20 cellular contexts compared by ENCODE assay signal in genomic region chr22:37567991-37568390, GRCh38. TPM values are rescaled to one million over a fixed set of nuclear protein-coding genes. Genes with fewer than 3 reads are reported as not detected.
DNase-seq lines count a peak whose midpoint lies in the region; ATAC-seq, FAIRE-seq and TF ChIP-seq lines count a peak whose summit lies in the region.
"Had no signal": no experiment of that assay in that cellular context is flagged by ENCODE, and none has a peak within 500 bp of the region (broad histone marks: within the 10 kb centered on the region; RNA-seq: fewer than 3 reads in every experiment).

No MANE protein-coding gene starts in this region.

- in situ Hi-C loops in KBM-7 (cut with MboI; ENCODE audit: low pct_unique_long_range_greater_than_20kb, low sequenced_read_pairs): no loop called here
- in situ Hi-C loops in GM13977 (cut with MboI; ENCODE audit: low pct_unique_long_range_greater_than_20kb, low sequenced_read_pairs, unreplicated experiment): no loop called here

- WGBS in mesendoderm (ENCODE audit: extremely low coverage, insufficient coverage, low lambda C conversion rate): no CpG with 5 or more reads among the region's 14 CpGs
- WGBS in tibial nerve, 2 donors: 72 to 80% methylated on average over 14 of the region's 14 CpGs

- no peak overlapping the region for H3K18ac ChIP-seq in mesendoderm (ENCODE audit: low read length)

- H4K8ac ChIP-seq in mesendoderm (ENCODE audit: low read depth, low read length): no peak overlapping the region

- no peak for TF ChIP-seq POLR2A in tibial nerve (IDR thresholded peaks at IDR 0.05)
- no peak for TF ChIP-seq POLR2A in GM12892 (IDR thresholded peaks at IDR 0.05; ENCODE audit: low read depth, low read length)

- no peak for ATAC-seq in RWPE2 (ENCODE audit: low read depth)
- ATAC-seq in HG03432 (IDR thresholded peaks at IDR 0.05; ENCODE audit: unreplicated experiment): no peak

- no peak overlapping the region for H3K4ac ChIP-seq in mesendoderm (ENCODE audit: low read depth, low read length)

- peaks cover 33% of the 10 kb centered on the region for H3K36me3 ChIP-seq in RWPE2 (ENCODE audit: low read depth)
- peaks cover 13% of the 10 kb centered on the region for H3K36me3 ChIP-seq in mesendoderm (ENCODE audit: control insufficient read depth, insufficient read depth, low read length)
- peaks cover 0 to 31% (median 0%) of the 10 kb centered on the region in 3 donors for H3K36me3 ChIP-seq in tibial nerve
- H3K36me3 ChIP-seq: breast epithelium, uterus had no signal

- DNase-seq in RWPE2 (ENCODE audit: low spot score) (no peak), dorsolateral prefrontal cortex (no peak), mesendoderm (no peak), tibial nerve (ENCODE audit: low spot score in 2 of 2) (no peak), GM12892 (ENCODE audit: insufficient read length) (no peak), KBM-7 (no peak), GM13977 (ENCODE audit: low spot score) (no peak)
- DNase-seq: HFFc6, NCI-H1048 had no signal

- H2BK120ac ChIP-seq in mesendoderm (ENCODE audit: low read depth, low read length): no peak overlapping the region

- H2AK5ac ChIP-seq in mesendoderm (ENCODE audit: low read length): no peak overlapping the region

- no peak for TF ChIP-seq EP300 in tibial nerve (IDR thresholded peaks at IDR 0.05)

- peaks cover 33% of the 10 kb centered on the region for H3K4me1 ChIP-seq in RWPE2 (ENCODE audit: insufficient read depth, poor library complexity, severe bottlenecking)
- H3K4me1 ChIP-seq in mesendoderm (ENCODE audit: control insufficient read depth, low read depth, low read length): peaks cover 32% of the 10 kb centered on the region
- H3K4me1 ChIP-seq in tibial nerve: peaks cover 6 to 87% (median 66%) of the 10 kb centered on the region in 4 donors

- H3K9me3 ChIP-seq in RWPE2 (ENCODE audit: severe bottlenecking) (no peaks in the 10 kb centered on the region), tibial nerve (no peaks in the 10 kb centered on the region)
- H3K9me3 ChIP-seq: breast epithelium, heart right ventricle, uterus had no signal

- H2BK5ac ChIP-seq in mesendoderm (ENCODE audit: low read length): peak overlapping the region; percentile 65

- H3K4me3 ChIP-seq in RWPE2 (ENCODE audit: severe bottlenecking) (no peak overlapping the region), dorsolateral prefrontal cortex (peak overlapping the region in 1 of 59 donors; percentile 2), mesendoderm (ENCODE audit: low read length) (no peak overlapping the region), tibial nerve (no peak overlapping the region)
- H3K4me3 ChIP-seq: breast epithelium, heart right ventricle, skin epidermis, uterus had no signal

- intact Hi-C loops in dorsolateral prefrontal cortex (cut with DNase I): loop anchor here in 1 of 2 donors (1.0 to 2.0 kb wide), 2 partner anchors 25 to 30 kb away; no protein-coding TSS in a partner anchor

- H3K79me1 ChIP-seq in mesendoderm (ENCODE audit: low read length): peaks cover 16% of the 10 kb centered on the region

- peak overlapping the region; percentile 40 for H3K9ac ChIP-seq in mesendoderm (ENCODE audit: low read length)

- no peak overlapping the region for H4K5ac ChIP-seq in mesendoderm (ENCODE audit: low read length)

- H3K79me2 ChIP-seq in mesendoderm (ENCODE audit: control insufficient read depth, insufficient read depth, low read length): peaks cover 21% of the 10 kb centered on the region

- H2BK15ac ChIP-seq in mesendoderm (replicated peaks; ENCODE audit: low read depth): no peak overlapping the region

- peak overlapping the region; percentile 82 for H3K56ac ChIP-seq in mesendoderm (ENCODE audit: low read length)

- TF ChIP-seq CTCF in RWPE2 (IDR thresholded peaks at IDR 0.05; ENCODE audit: poor library complexity, severe bottlenecking): no peak
- TF ChIP-seq CTCF in dorsolateral prefrontal cortex (IDR thresholded peaks at IDR 0.05 in 54 of 56, conservative IDR thresholded peaks at IDR 0.05 in 2 of 56; ENCODE audit: low read depth in 1 of 56, partially characterized antibody in 56 of 56): no peak
- no peak for TF ChIP-seq CTCF in tibial nerve (IDR thresholded peaks at IDR 0.05)
- TF ChIP-seq CTCF in GM13977 (IDR thresholded peaks at IDR 0.05; ENCODE audit: extremely low read depth, insufficient read depth, missing control alignments): no peak

- no peak overlapping the region for H3K4me2 ChIP-seq in mesendoderm (ENCODE audit: low read length)

- H3K23ac ChIP-seq in mesendoderm (ENCODE audit: low read length): peak overlapping the region; percentile 74

- no peak for FAIRE-seq in GM12892 (lab: Jason Lieb, UNC)
- FAIRE-seq: colon had no signal

- H3K27me3 ChIP-seq in RWPE2 (ENCODE audit: insufficient read depth, poor library complexity, severe bottlenecking) (no peaks in the 10 kb centered on the region), dorsolateral prefrontal cortex (no peaks in the 10 kb centered on the region), mesendoderm (ENCODE audit: insufficient read depth, low read length, poor library complexity) (no peaks in the 10 kb centered on the region), tibial nerve (no peaks in the 10 kb centered on the region)
- H3K27me3 ChIP-seq: breast epithelium, uterus had no signal

- H3K27ac ChIP-seq in RWPE2 (ENCODE audit: poor library complexity, severe bottlenecking) (peak overlapping the region; percentile 42), dorsolateral prefrontal cortex (peak overlapping the region in 58 of 59 donors; percentile 69 to 100 (median 98)), mesendoderm (ENCODE audit: low read depth, low read length) (peak overlapping the region; percentile 92), tibial nerve (peak overlapping the region in 3 of 4 donors; percentile 100)

RNA-seq across cellular contexts. Expression of gene CDC42EP1, which starts 7.7 kb away (rescaled TPM):
- total RNA-seq in dorsolateral prefrontal cortex: 100 to 1,000 TPM in 9 of 120 experiments, 10 to 100 TPM in 111; 12.4 to 203 (median 48.3) TPM
- polyA plus RNA-seq in mesendoderm (2013, experiment 1 of 2): 70.7 TPM
- polyA plus RNA-seq in mesendoderm (2013, experiment 2 of 2): 66.2 TPM
- 10 to 100 TPM; 28.4 to 53.4 (median 33.4) TPM for total RNA-seq in tibial nerve
- not detected for polyA plus RNA-seq in GM12892 (2012; ENCODE audit: missing spikeins)

RNA-seq across cellular contexts. Expression of gene LGALS2, which starts 11.9 kb away (rescaled TPM):
- total RNA-seq in dorsolateral prefrontal cortex: 1 to 10 TPM in 3 of 120 experiments, not detected in 117; 1.4 to 2.5 (median 1.5) TPM
- not detected for polyA plus RNA-seq in mesendoderm (2013, experiment 1 of 2)
- not detected for polyA plus RNA-seq in mesendoderm (2013, experiment 2 of 2)
- total RNA-seq in tibial nerve: not detected
- not detected for polyA plus RNA-seq in GM12892 (2012; ENCODE audit: missing spikeins)
- total RNA-seq: activated CD4-positive, alpha-beta T cell treated with anti-CD3 and anti-CD28 coated beads, Interleukin-2, amount 10 ng/mL, durations not matched to agents 24 days and 14 days; activated CD8-positive, alpha-beta memory T cell treated with anti-CD3 and anti-CD28 coated beads for 36 hours; esophagus mucosa; HFFc6; occipital lobe; renal cortical epithelial cell; uterus had no signal
- polyA plus RNA-seq: heart right ventricle had no signal

RNA-seq across cellular contexts. Expression of gene GGA1, which starts 40.6 kb away (rescaled TPM):
- total RNA-seq in dorsolateral prefrontal cortex (10 to 100 TPM; 45.6 to 94.6 (median 65.5) TPM), tibial nerve (10 to 100 TPM; 66.3 to 99.0 (median 77.2) TPM)
- 23.0 TPM for polyA plus RNA-seq in mesendoderm (2013, experiment 1 of 2)
- 23.5 TPM for polyA plus RNA-seq in mesendoderm (2013, experiment 2 of 2)
- polyA plus RNA-seq in GM12892 (2012; ENCODE audit: missing spikeins): 36.3 TPM

RNA-seq across cellular contexts. Expression of gene CARD10, which starts 48.8 kb away (rescaled TPM):
- total RNA-seq in dorsolateral prefrontal cortex (1 to 10 TPM; 1.0 to 7.3 (median 2.8) TPM), tibial nerve (10 to 100 TPM; 12.5 to 21.6 (median 17.0) TPM)
- 5.6 TPM for polyA plus RNA-seq in mesendoderm (2013, experiment 1 of 2)
- 5.8 TPM for polyA plus RNA-seq in mesendoderm (2013, experiment 2 of 2)
- polyA plus RNA-seq in GM12892 (2012; ENCODE audit: missing spikeins): not detected
- total RNA-seq: activated CD4-positive, alpha-beta T cell treated with anti-CD3 and anti-CD28 coated beads, Interleukin-2, amount 10 ng/mL, durations not matched to agents 24 days and 14 days had no signal

Comparison
In these comparisons a context has a peak if more than half of its experiments do, and no peak if none do; other contexts are left out.
1. H3K27ac ChIP-seq: peak in every context shown above with its lines; median percentile 100 in tibial nerve; 98 in dorsolateral prefrontal cortex; 92 in mesendoderm; 42 in RWPE2.